Comparison of ENCODE assay signal across 15 cellular contexts in genomic region chr1:154729598-154729997, GRCh38.
A peak's percentile ranks its signal among the peaks of the same experiment; 100 is the strongest.
DNase-seq lines count a peak whose midpoint lies in the region; ATAC-seq, FAIRE-seq and TF ChIP-seq lines count a peak whose summit lies in the region.
"Had no signal": no experiment of that assay in that cellular context is flagged by ENCODE, and none has a peak within 500 bp of the region (broad histone marks: within the 10 kb centered on the region; RNA-seq: fewer than 3 reads in every experiment).

No MANE protein-coding gene starts in this region.

- peaks cover 49% of the 10 kb centered on the region for H3K4me1 Mint-ChIP-seq in stimulated activated naive CD8-positive, alpha-beta T cell treated with anti-CD3 and anti-CD28 coated beads, Interleukin-15, amount 100 ng/mL, for 72 hours

- H3K4me2 ChIP-seq in keratinocyte (ENCODE audit: control insufficient read depth, extremely low read depth, insufficient read depth, low read depth, low read length) = no peak overlapping the region

- peaks cover 5% of the 10 kb centered on the region for H3K27me3 ChIP-seq in keratinocyte (ENCODE audit: control insufficient read depth, extremely low read depth, insufficient read depth, low read length)
- H3K27me3 ChIP-seq: ovary had no signal

- no peak for TF ChIP-seq CTCF in keratinocyte (optimal IDR thresholded peaks at IDR 0.05 in 1 of 3, IDR thresholded peaks at IDR 0.05 in 1 of 3, conservative IDR thresholded peaks at IDR 0.05 in 1 of 3; ENCODE audit: extremely low read depth in 1 of 3, insufficient read depth in 2 of 3, low read length in 3 of 3)

- H4K20me1 ChIP-seq in keratinocyte (ENCODE audit: control insufficient read depth, extremely low read depth, insufficient read depth, low read length) = no peaks in the 10 kb centered on the region

- H3K27ac ChIP-seq in adipose tissue (ENCODE audit: low read depth, low read length) (peak overlapping the region; percentile 46), keratinocyte (ENCODE audit: control insufficient read depth, insufficient read depth, low read length) (peak overlapping the region; percentile 10)
- H3K27ac ChIP-seq: 22Rv1, tibial nerve had no signal

- no peak overlapping the region for H3K9ac ChIP-seq in keratinocyte (ENCODE audit: control insufficient read depth, extremely low read depth, insufficient read depth, low read length)

- DNase-seq in DMS153 treated with DMSO at 0.1 percent for 48 hours (lab: John Stamatoyannopoulos, UW; ENCODE audit: unreplicated experiment) (peak; percentile 59), DMS153 (lab: John Stamatoyannopoulos, UW) (no peak), keratinocyte (ENCODE audit: low read depth, low spot score) (no peak), NCI-H2227 treated with DMSO at 0.1 percent for 48 hours (lab: John Stamatoyannopoulos, UW) (no peak)
- no peak for DNase-seq in stimulated activated naive CD8-positive, alpha-beta T cell treated with anti-CD3 and anti-CD28 coated beads, Interleukin-15, amount 100 ng/mL, for 72 hours
- no peak for DNase-seq in stimulated activated naive CD4-positive, alpha-beta T cell (lab: John Stamatoyannopoulos, UW)
- DNase-seq: activated CD4-positive, alpha-beta T cell treated with anti-CD3 and anti-CD28 coated beads, Interleukin-2, amount 10 ng/mL, durations not matched to agents 24 days and 14 days; activated naive CD8-positive, alpha-beta T cell treated with anti-CD3 and anti-CD28 coated beads, Interleukin-2, amount 50 U/mL, for 24 hours; activated T-cell treated with anti-CD3 and anti-CD28 coated beads, Interleukin-2, amount 50 U/mL, for 1 hour; CD4-positive, alpha-beta T cell had no signal

- peak; percentile 38 for ATAC-seq in stimulated activated naive CD8-positive, alpha-beta T cell treated with anti-CD3 and anti-CD28 coated beads, Interleukin-15, amount 100 ng/mL, for 72 hours
- ATAC-seq in HG03095 (IDR thresholded peaks at IDR 0.05; ENCODE audit: unreplicated experiment) = no peak

- no peak overlapping the region for H2AFZ ChIP-seq in keratinocyte (ENCODE audit: control insufficient read depth, low read length)

- 69 to 80% (median 70%) methylated on average over 3 of the region's 3 CpGs for WGBS in adipose tissue, 3 donors

- H3K9me1 ChIP-seq in keratinocyte (ENCODE audit: control insufficient read depth, extremely low read depth, insufficient read depth, low read length) = no peaks in the 10 kb centered on the region

- peaks cover 18% of the 10 kb centered on the region for H3K4me1 ChIP-seq in keratinocyte (ENCODE audit: control insufficient read depth, extremely low read depth, insufficient read depth, low read length)

- no peak overlapping the region for H3K4me3 ChIP-seq in keratinocyte (ENCODE audit: control insufficient read depth in 2 of 3, extremely low read depth in 1 of 3, insufficient read depth in 2 of 3, low read depth in 1 of 3, low read length in 3 of 3)
- H3K4me3 ChIP-seq: ovary, tibial nerve had no signal

- H3K36me3 ChIP-seq in keratinocyte (ENCODE audit: control insufficient read depth in 2 of 2, extremely low read depth in 1 of 2, insufficient read depth in 2 of 2, low read length in 2 of 2) = no peaks in the 10 kb centered on the region
- H3K36me3 ChIP-seq: ovary, tibial nerve had no signal

- dilution Hi-C loops in keratinocyte (cut with MboI; ENCODE audit: extremely low pct_ligation_motif_present, low sequenced_read_pairs) = no loop called here

- FAIRE-seq in keratinocyte (lab: Jason Lieb, UNC) = no peak

- H3K4me3 Mint-ChIP-seq in stimulated activated naive CD8-positive, alpha-beta T cell treated with anti-CD3 and anti-CD28 coated beads, Interleukin-15, amount 100 ng/mL, for 72 hours = no peak overlapping the region
- H3K4me3 Mint-ChIP-seq: activated CD4-positive, alpha-beta T cell treated with anti-CD3 and anti-CD28 coated beads, Interleukin-2, amount 10 ng/mL, durations not matched to agents 24 days and 14 days; activated naive CD8-positive, alpha-beta T cell treated with anti-CD3 and anti-CD28 coated beads, Interleukin-2, amount 50 U/mL, for 24 hours; CD4-positive, alpha-beta T cell had no signal

- no peak overlapping the region for H3K27ac Mint-ChIP-seq in stimulated activated naive CD8-positive, alpha-beta T cell treated with anti-CD3 and anti-CD28 coated beads, Interleukin-15, amount 100 ng/mL, for 72 hours
- H3K27ac Mint-ChIP-seq: activated naive CD8-positive, alpha-beta T cell treated with anti-CD3 and anti-CD28 coated beads, Interleukin-2, amount 50 U/mL, for 24 hours; CD4-positive, alpha-beta T cell had no signal

- H3K79me2 ChIP-seq in keratinocyte (ENCODE audit: control insufficient read depth, insufficient read depth, low read length) = no peaks in the 10 kb centered on the region

- no peaks in the 10 kb centered on the region for H3K9me3 ChIP-seq in keratinocyte (ENCODE audit: control insufficient read depth, low read depth, low read length)
- H3K9me3 ChIP-seq: ovary, tibial nerve had no signal

- H3K27me3 Mint-ChIP-seq in stimulated activated naive CD8-positive, alpha-beta T cell treated with anti-CD3 and anti-CD28 coated beads, Interleukin-15, amount 100 ng/mL, for 72 hours = peaks cover 5% of the 10 kb centered on the region
- H3K27me3 Mint-ChIP-seq: CD4-positive, alpha-beta T cell had no signal

- H3K9me3 Mint-ChIP-seq in stimulated activated naive CD8-positive, alpha-beta T cell treated with anti-CD3 and anti-CD28 coated beads, Interleukin-15, amount 100 ng/mL, for 72 hours = no peaks in the 10 kb centered on the region
- H3K9me3 Mint-ChIP-seq: activated CD4-positive, alpha-beta T cell treated with anti-CD3 and anti-CD28 coated beads, Interleukin-2, amount 10 ng/mL, durations not matched to agents 24 days and 14 days; activated naive CD8-positive, alpha-beta T cell treated with anti-CD3 and anti-CD28 coated beads, Interleukin-2, amount 50 U/mL, for 24 hours; CD4-positive, alpha-beta T cell had no signal
